In the genomic region with DNA sequence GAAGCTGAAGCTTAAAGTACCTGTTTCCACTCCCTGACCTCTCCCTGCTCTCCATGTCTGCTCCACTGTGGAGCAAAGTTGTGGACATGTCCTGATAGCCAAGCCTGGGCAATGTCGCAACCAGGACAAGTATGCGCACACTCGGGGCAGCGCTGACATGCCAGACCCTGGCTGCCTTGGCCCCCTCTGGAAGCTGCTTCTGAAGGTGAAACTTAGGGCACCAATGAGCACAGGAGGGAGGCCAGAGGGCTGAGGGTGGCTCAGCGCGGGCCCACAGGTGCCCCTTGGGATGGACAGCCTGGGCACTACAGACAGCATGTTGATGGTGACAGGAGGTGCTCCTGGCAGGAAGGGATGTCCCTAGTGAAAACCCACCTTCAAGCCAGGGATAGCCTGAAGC, we compare ENCODE assay signal across 24 cellular contexts.
"Had no signal": no experiment of that assay in that cellular context is flagged by ENCODE, and none has a peak within 500 bp of the region (broad histone marks: within the 10 kb centered on the region; RNA-seq: fewer than 3 reads in every experiment).

No MANE protein-coding gene starts in this region.

- H3K36me3 Mint-ChIP-seq: memory B cell; naive thymus-derived CD4-positive, alpha-beta T cell; neural progenitor cell; type B pancreatic cell had no signal

- H3K4me2 ChIP-seq: neural progenitor cell had no signal

- H3K4me1 ChIP-seq: neural progenitor cell, pancreas, right lobe of liver, stomach, thyroid gland had no signal

- H3K9me3 Mint-ChIP-seq: nephron had no signal

- H3K36me3 ChIP-seq: neural progenitor cell, pancreas, right lobe of liver, stomach, thyroid gland had no signal

- H3K27me3 Mint-ChIP-seq: memory B cell had no signal

- H3K27ac Mint-ChIP-seq: memory B cell; mesothelial cell of epicardium; naive thymus-derived CD4-positive, alpha-beta T cell; nephron; neural progenitor cell; type B pancreatic cell had no signal

- H3K27me3 ChIP-seq: neural progenitor cell, pancreas, right lobe of liver, thyroid gland had no signal

- FAIRE-seq: frontal cortex, keratinocyte, pancreas, small intestine, urothelium cell line had no signal

- H3K27ac ChIP-seq: neural progenitor cell, pancreas, right lobe of liver, stomach, thyroid gland had no signal

- ATAC-seq: left ventricle myocardium superior; naive thymus-derived CD4-positive, alpha-beta T cell; pancreas had no signal

- H3K9me3 ChIP-seq: pancreas, right lobe of liver, thyroid gland had no signal

- H3K4me3 Mint-ChIP-seq: memory B cell; mesothelial cell of epicardium; naive thymus-derived CD4-positive, alpha-beta T cell; nephron; neural progenitor cell; type B pancreatic cell had no signal

- H3K4me1 Mint-ChIP-seq: memory B cell, nephron, neural progenitor cell had no signal

- H3K4me3 ChIP-seq: lung, neural progenitor cell, pancreas, right lobe of liver, stomach, thyroid gland had no signal

- H3K9ac ChIP-seq: neural progenitor cell had no signal

- DNase-seq: cerebellar nuclear complex; cortex of kidney; head of caudate nucleus; left ventricle myocardium superior; naive thymus-derived CD4-positive, alpha-beta T cell; nucleus accumbens; retina; right lobe of liver; small intestine; stimulated activated CD4-positive, alpha-beta T cell treated with anti-CD3 and anti-CD28 coated beads, Interleukin-15, amount 100 ng/mL, for 24 hours; stimulated activated CD4-positive, alpha-beta T cell treated with anti-CD3 and anti-CD28 coated beads, Interleukin-2, amount 100 ng/mL, for 48 hours; stimulated activated naive CD4-positive, alpha-beta T cell treated with Interleukin-2 at 50 U/mL for 16 hours; stomach; thyroid gland had no signal
